Comparison of ENCODE assay signal across 8 cellular contexts in genomic region chr18:3652380-3653262, GRCh38.
A peak's percentile ranks its signal among the peaks of the same experiment; 100 is the strongest.
DNase-seq lines count a peak whose midpoint lies in the region; TF ChIP-seq lines count a peak whose summit lies in the region.

No MANE protein-coding gene starts in this region.

- no peaks in the 10 kb centered on the region for H3K36me3 ChIP-seq in tibial nerve

- peak overlapping the region; percentile 48 for H3K4me3 ChIP-seq in NB4 (ENCODE audit: low read depth, low read length)
- H3K4me3 ChIP-seq in foreskin fibroblast (ENCODE audit: low read depth in 1 of 2, low read length in 2 of 2), result no peak overlapping the region
- no peak overlapping the region for H3K4me3 ChIP-seq in tibial nerve

- 67 to 70% methylated on average over 13 of the region's 13 CpGs for WGBS in tibial nerve, 2 donors

- DNase-seq in COLO829 (ENCODE audit: low spot score) (peak; percentile 88), NB4 (ENCODE audit: low read depth) (peak; percentile 95), foreskin fibroblast (peak; percentile 90 to 97), renal cortical epithelial cell (ENCODE audit: low read depth) (peak; percentile 84), hippocampal formation (lab: John Stamatoyannopoulos, UW) (no peak), NCI-H774 (lab: John Stamatoyannopoulos, UW) (no peak), tibial nerve (ENCODE audit: low spot score in 2 of 2) (no peak)
- peak; percentile 55 for DNase-seq in activated CD8-positive, alpha-beta memory T cell treated with anti-CD3 and anti-CD28 coated beads, Interleukin-2, amount 50 U/mL, for 4 hours

- TF ChIP-seq EP300 in tibial nerve (IDR thresholded peaks at IDR 0.05), result no peak

- no peaks in the 10 kb centered on the region for H3K27me3 ChIP-seq in tibial nerve

- no peak for TF ChIP-seq CTCF in NB4 (IDR thresholded peaks at IDR 0.05; ENCODE audit: low read depth, low read length)
- TF ChIP-seq CTCF in foreskin fibroblast (IDR thresholded peaks at IDR 0.05; ENCODE audit: low read depth, low read length), result no peak
- no peak for TF ChIP-seq CTCF in tibial nerve (IDR thresholded peaks at IDR 0.05)

- no peaks in the 10 kb centered on the region for H3K9me3 ChIP-seq in tibial nerve

- peak; percentile 14 for TF ChIP-seq POLR2A in NB4 (IDR thresholded peaks at IDR 0.05; ENCODE audit: extremely low read depth, insufficient read length)
- TF ChIP-seq POLR2A in tibial nerve (IDR thresholded peaks at IDR 0.05), result no peak

- H3K4me1 ChIP-seq in tibial nerve, result peaks cover 0 to 38% (median 0%) of the 10 kb centered on the region in 4 donors

- peak overlapping the region in 2 of 4 donors; percentile 16 to 33 for H3K27ac ChIP-seq in tibial nerve

Comparison
In these comparisons a context has a peak if more than half of its experiments do, and no peak if none do; other contexts are left out.
1. DNase-seq: peak in COLO829 (single experiment), NB4 (single experiment), activated CD8-positive, alpha-beta memory T cell treated with anti-CD3 and anti-CD28 coated beads, Interleukin-2, amount 50 U/mL, for 4 hours (single experiment), foreskin fibroblast (2 of 2) and renal cortical epithelial cell (single experiment); none in hippocampal formation (0 of 2), NCI-H774 (single experiment) and tibial nerve (0 of 2).